Comparison of ENCODE assay signal across 8 cellular contexts in genomic region chr1:167442142-167442848, GRCh38.
DNase-seq lines count a peak whose midpoint lies in the region; ATAC-seq and TF ChIP-seq lines count a peak whose summit lies in the region.

No MANE protein-coding gene starts in this region.

- H3K36me3 Mint-ChIP-seq in T-helper 17 cell (ENCODE audit: low read depth): peaks cover 6% of the 10 kb centered on the region

- ATAC-seq in HG02678 (IDR thresholded peaks at IDR 0.05; ENCODE audit: unreplicated experiment) (peak; percentile 93), T-helper 17 cell (peak; percentile 95), left ventricle myocardium superior (peak; percentile 97), sciatic nerve (peak; percentile 91), HG03469 (IDR thresholded peaks at IDR 0.05; ENCODE audit: unreplicated experiment) (no peak)

- intact Hi-C loops in adrenal gland (cut with DNase I) (loop anchor here (2.0 to 5.0 kb wide), 4 partner anchors 40 to 380 kb away; no protein-coding TSS in a partner anchor), left ventricle myocardium superior (cut with micrococcal nuclease) (loop anchor here (5.0 to 10.0 kb wide), 2 partner anchors 175 to 367 kb away; no protein-coding TSS in a partner anchor), sciatic nerve (cut with DNase I) (loop anchor here (5.0 kb wide), 1 partner anchor 375 kb away; no protein-coding TSS in a partner anchor)

- no peak overlapping the region for H3K4me3 ChIP-seq in GM12875 (ENCODE audit: low read depth, low read length)
- H3K4me3 ChIP-seq in adrenal gland: no peak overlapping the region

- H3K27me3 Mint-ChIP-seq in T-helper 17 cell: no peaks in the 10 kb centered on the region

- no peak for TF ChIP-seq POLR2A in adrenal gland (IDR thresholded peaks at IDR 0.05)

- H3K4me1 ChIP-seq in adrenal gland (replicated peaks in 1 of 2): peaks cover 8 to 11% of the 10 kb centered on the region in 2 donors

- DNase-seq in NCI-H1105 treated with DMSO at 0.1 percent for 48 hours (lab: John Stamatoyannopoulos, UW) (peak; percentile 76), T-helper 17 cell (peak; percentile 71 to 84 (median 74)), adrenal gland (peak; percentile 79 to 90 (median 86)), left ventricle myocardium superior (peak; percentile 94), sciatic nerve (ENCODE audit: low spot score) (peak; percentile 90)

- TF ChIP-seq CTCF in GM12875 (IDR thresholded peaks at IDR 0.05; ENCODE audit: borderline replicate concordance, insufficient read depth, low read depth, low read length): peak; percentile 89
- TF ChIP-seq CTCF in adrenal gland (IDR thresholded peaks at IDR 0.05): peak; percentile 81 to 92 (median 88)

- H3K4me1 Mint-ChIP-seq in T-helper 17 cell: peaks cover 62% of the 10 kb centered on the region

- no peaks in the 10 kb centered on the region for H3K36me3 ChIP-seq in adrenal gland (replicated peaks in 1 of 2)

- peak overlapping the region; percentile 53 for H3K4me3 Mint-ChIP-seq in T-helper 17 cell

- peak overlapping the region; percentile 91 for H3K27ac Mint-ChIP-seq in T-helper 17 cell

- H3K9me3 ChIP-seq in T-helper 17 cell (ENCODE audit: control insufficient read depth, low read length, poor library complexity, severe bottlenecking) (no peaks in the 10 kb centered on the region), adrenal gland (replicated peaks in 1 of 3) (no peaks in the 10 kb centered on the region)

- WGBS in adrenal gland, 4 donors: 45 to 56% (median 48%) methylated on average over 10 to 12 of the region's 12 CpGs

- H3K27ac ChIP-seq in adrenal gland: no peak overlapping the region

- H3K27me3 ChIP-seq in adrenal gland: no peaks in the 10 kb centered on the region
